In the genomic region with DNA sequence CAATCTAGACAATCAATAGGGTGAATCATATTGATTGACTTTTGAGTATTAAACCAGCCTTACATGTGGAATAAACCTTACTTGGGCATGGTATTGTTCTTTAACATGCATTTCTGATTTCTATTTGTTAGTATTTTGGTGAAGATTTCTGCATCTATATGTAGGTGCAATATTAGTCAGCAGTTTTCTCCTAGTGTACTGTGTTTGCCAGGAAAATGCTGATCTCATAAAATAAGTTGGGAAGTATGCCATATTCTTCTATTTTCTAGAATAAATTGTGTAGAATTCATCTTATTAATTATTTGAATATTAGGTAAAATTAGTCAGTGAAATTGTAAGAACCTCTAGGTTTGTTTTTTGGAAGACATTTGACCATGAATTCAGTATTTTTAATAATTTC, we compare ENCODE assay signal across 21 cellular contexts. TPM values are rescaled to one million over a fixed set of nuclear protein-coding genes. Genes with fewer than 3 reads are reported as not detected.
DNase-seq lines count a peak whose midpoint lies in the region; FAIRE-seq and TF ChIP-seq lines count a peak whose summit lies in the region.
"Had no signal": no experiment of that assay in that cellular context is flagged by ENCODE, and none has a peak within 500 bp of the region (broad histone marks: within the 10 kb centered on the region; RNA-seq: fewer than 3 reads in every experiment).

No MANE protein-coding gene starts in this region.

- no peaks in the 10 kb centered on the region for H3K9me3 Mint-ChIP-seq in Calu3 (ENCODE audit: low read depth, unreplicated experiment)
- H3K9me3 Mint-ChIP-seq: CD4-positive, alpha-beta T cell; CD8-positive, alpha-beta memory T cell; HFFc6 had no signal

- H3K27ac ChIP-seq in PC-9 (peak overlapping the region; percentile 59), SK-N-SH (ENCODE audit: low read depth in 2 of 2, low read length in 1 of 2) (no peak overlapping the region)
- H3K27ac ChIP-seq: BLaER1 treated with 17β-estradiol and CSF1 and Interleukin-3, amounts not matched to agents 10 nM and 100 nM had no signal

- no peaks in the 10 kb centered on the region for H3K27me3 Mint-ChIP-seq in Calu3 (ENCODE audit: unreplicated experiment)
- H3K27me3 Mint-ChIP-seq: CD8-positive, alpha-beta memory T cell had no signal

- BruUV-seq in Calu3 (replicated peaks; lab: Mats Ljungman, UMichigan) (no TSS peak), PC-9 (replicated peaks; lab: Mats Ljungman, UMichigan) (no TSS peak)

- H3K4me2 ChIP-seq in PC-9 (peak overlapping the region; percentile 79), SK-N-SH (no peak overlapping the region)
- H3K4me2 ChIP-seq: BLaER1 treated with 17β-estradiol and CSF1 and Interleukin-3, amounts not matched to agents 10 nM and 100 nM had no signal

- H3K9me2 ChIP-seq in PC-9 (ENCODE audit: insufficient read depth) = peaks cover 4% of the 10 kb centered on the region; the same call in 1 of the 2 replicates
- H3K9me2 ChIP-seq in SK-N-SH = no peaks in the 10 kb centered on the region

- H3K9me3 ChIP-seq in PC-9 (ENCODE audit: insufficient read depth, low read depth) (no peaks in the 10 kb centered on the region), SK-N-SH (no peaks in the 10 kb centered on the region)
- H3K9me3 ChIP-seq: BE2C; BLaER1 treated with 17β-estradiol and CSF1 and Interleukin-3, amounts not matched to agents 10 nM and 100 nM; HAP-1 had no signal

- FAIRE-seq in A204.1 (lab: Jason Lieb, UNC) = peak; percentile 25
- FAIRE-seq: GM12892, H54 had no signal

- intact Hi-C loops in Calu3 (cut with micrococcal nuclease; ENCODE audit: unreplicated experiment) (no loop called here), PC-9 (cut with micrococcal nuclease; ENCODE audit: unreplicated experiment) (loop anchor here (2.0 to 5.0 kb wide), 5 partner anchors 37 to 311 kb away; a partner anchor contains a TSS)

- POLR2A ChIA-PET in PC-9 (lab: Charles Lee; ENCODE audit: unreplicated experiment) (no interaction called here), SK-N-SH (lab: Yijun Ruan, JAX) (no interaction called here)

- peaks cover 25% of the 10 kb centered on the region for H3F3A ChIP-seq in PC-9 (ENCODE audit: insufficient read depth, low read depth)
- H3F3A ChIP-seq in SK-N-SH (replicated peaks; ENCODE audit: insufficient read depth) = no peaks in the 10 kb centered on the region

- CTCF ChIA-PET in Calu3 (lab: Charles Lee) (no interaction called here), PC-9 (lab: Charles Lee) (interaction anchor here (0.7 to 2.0 kb wide), 2 partner anchors 93 to 179 kb away, joined by 5 to 13 read pairs; no protein-coding TSS in a partner anchor), SK-N-SH (lab: Yijun Ruan, JAX) (no interaction called here)

- H3K9ac ChIP-seq in SK-N-SH = no peak overlapping the region
- H3K9ac ChIP-seq: BLaER1 treated with 17β-estradiol and CSF1 and Interleukin-3, amounts not matched to agents 10 nM and 100 nM had no signal

- H3K36me3 Mint-ChIP-seq in Calu3 (ENCODE audit: insufficient read depth, unreplicated experiment) = peaks cover 41% of the 10 kb centered on the region

- H4K20me1 ChIP-seq in PC-9 (ENCODE audit: insufficient read depth) = no peaks in the 10 kb centered on the region
- no peaks in the 10 kb centered on the region for H4K20me1 ChIP-seq in SK-N-SH (ENCODE audit: insufficient read depth)

- peaks cover 19% of the 10 kb centered on the region for H3K4me1 Mint-ChIP-seq in Calu3 (ENCODE audit: low read depth, unreplicated experiment)

- no peak for TF ChIP-seq RAD21 in SK-N-SH (IDR thresholded peaks at IDR 0.05; ENCODE audit: low read length)

- H3K27me3 ChIP-seq in PC-9 (ENCODE audit: insufficient read depth, low read depth) (no peaks in the 10 kb centered on the region), SK-N-SH (ENCODE audit: insufficient read depth) (peaks cover 34% of the 10 kb centered on the region; the same call in 1 of the 2 replicates)

- H2AFZ ChIP-seq in PC-9 = peak overlapping the region; percentile 82; the same call in 1 of the 2 replicates
- H2AFZ ChIP-seq in SK-N-SH (ENCODE audit: low read depth) = no peak overlapping the region

- H3K27ac Mint-ChIP-seq in Calu3 (ENCODE audit: unreplicated experiment) = peak overlapping the region; percentile 89
- H3K27ac Mint-ChIP-seq: CD14-positive monocyte; CD4-positive, alpha-beta T cell had no signal

- H3K36me3 ChIP-seq in PC-9 (ENCODE audit: low read depth) (no peaks in the 10 kb centered on the region), SK-N-SH (replicated peaks in 1 of 2; ENCODE audit: control insufficient read depth in 1 of 2, insufficient read depth in 2 of 2, low read length in 1 of 2) (no peaks in the 10 kb centered on the region)
- H3K36me3 ChIP-seq: BE2C had no signal

- 0 out of 2 replicates have a peak, but pooled peaks cover 4% of the 10 kb centered on the region for H3K79me2 ChIP-seq in PC-9 (ENCODE audit: low read depth)
- H3K79me2 ChIP-seq in SK-N-SH (ENCODE audit: insufficient read depth) = no peaks in the 10 kb centered on the region

- H3K4me1 ChIP-seq in PC-9 (replicated peaks; ENCODE audit: insufficient read depth) = peaks cover 29% of the 10 kb centered on the region
- no peaks in the 10 kb centered on the region for H3K4me1 ChIP-seq in SK-N-SH (ENCODE audit: control insufficient read depth in 1 of 2, insufficient read depth in 2 of 2, low read depth in 1 of 2, low read length in 1 of 2)
- H3K4me1 ChIP-seq: BE2C, HAP-1 had no signal

- TF ChIP-seq CTCF in Calu3 (IDR thresholded peaks at IDR 0.05; ENCODE audit: unreplicated experiment) (no peak), PC-9 (conservative IDR thresholded peaks at IDR 0.05) (no peak), SK-N-SH (IDR thresholded peaks at IDR 0.05) (no peak)

- H3K4me3 Mint-ChIP-seq in Calu3 (ENCODE audit: low read depth, unreplicated experiment) = peak overlapping the region; percentile 96
- H3K4me3 Mint-ChIP-seq: CD4-positive, alpha-beta T cell had no signal

- TF ChIP-seq EP300 in SK-N-SH (IDR thresholded peaks at IDR 0.05; ENCODE audit: borderline replicate concordance in 1 of 2, low read depth in 1 of 2, low read length in 1 of 2) = no peak

- DNase-seq in Calu3 = no peak
- no peak for DNase-seq in PC-9
- no peak for DNase-seq in NCI-H345 (lab: John Stamatoyannopoulos, UW)
- no peak for DNase-seq in SK-N-SH
- no peak for DNase-seq in hippocampal formation (lab: John Stamatoyannopoulos, UW)
- DNase-seq: ACHN; AML-193; BE2C; CD4-positive, alpha-beta T cell; CD8-positive, alpha-beta memory T cell; DMS53; DMS79 treated with DMSO at 0.1 percent for 48 hours; GF-D8; GOT3; HFFc6 had no signal

- H3K4me3 ChIP-seq in PC-9 (no peak overlapping the region), SK-N-SH (ENCODE audit: low read depth in 2 of 2, low read length in 1 of 2) (no peak overlapping the region)
- H3K4me3 ChIP-seq: BLaER1 treated with 17β-estradiol and CSF1 and Interleukin-3, amounts not matched to agents 10 nM and 100 nM; HAP-1 had no signal

TF ChIP-seq in SK-N-SH, 30 proteins besides CTCF, POLR2A, EP300 and RAD21:
- TF ChIP-seq SIN3A (IDR thresholded peaks at IDR 0.05; ENCODE audit: borderline replicate concordance, low read depth, low read length) = no peak

RNA-seq across cellular contexts. Expression of a gene that starts 38.4 kb away (rescaled TPM):
- total RNA-seq in Calu3 (2022) (8.0 and 9.4 TPM in 2 replicates), PC-9 (2021) (3.6 and 6.3 TPM in 2 replicates)
- polyA plus RNA-seq in SK-N-SH (2012; rRNA removed) = 1.7 and 1.9 TPM in 2 replicates
- 0.88 and 1.4 TPM in 2 replicates for polyA plus RNA-seq in SK-N-SH (2012; cell fraction: cytosol; rRNA removed)
- 3.7 and 5.4 TPM in 2 replicates for polyA plus RNA-seq in SK-N-SH (2012; cell fraction: nucleus; rRNA removed)
